ENCODE assay signal across 1 cellular context in the genomic region with DNA sequence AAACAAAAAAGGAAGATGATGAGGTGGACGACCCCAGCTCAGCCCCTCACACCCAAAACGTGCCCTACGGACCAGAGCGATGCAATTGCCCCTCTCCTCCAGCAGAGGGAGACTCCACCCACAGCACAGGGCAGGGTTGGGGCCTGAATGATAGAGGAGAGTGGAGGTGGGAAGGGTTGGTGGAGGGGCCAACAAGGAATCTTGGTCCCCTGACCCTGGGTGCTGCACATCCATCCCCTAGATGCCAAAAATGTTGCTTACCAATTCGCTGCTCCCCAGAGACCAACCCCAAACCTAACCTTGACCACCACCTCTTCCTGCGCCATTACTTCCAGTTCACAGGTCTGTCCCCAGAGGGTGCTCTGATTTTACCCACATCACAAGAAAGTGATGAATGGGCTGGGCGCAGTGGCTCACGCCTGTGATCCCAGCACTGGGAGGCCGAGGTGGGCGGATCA.
A peak's percentile ranks its signal among the peaks of the same experiment; 100 is the strongest.
TF ChIP-seq lines count a peak whose summit lies in the region.

No MANE protein-coding gene starts in this region.

TF ChIP-seq in K562, 482 proteins besides CTCF, POLR2A, EP300 and RAD21 (continues in another document):
- TF ChIP-seq TFAM (CRISPR knock-in tag; conservative IDR thresholded peaks at IDR 0.05) (no peak), FOXM1 (IDR thresholded peaks at IDR 0.05; ENCODE audit: low read depth) (no peak), FOXM1 (CRISPR knock-in tag; IDR thresholded peaks at IDR 0.05; ENCODE audit: low read depth) (no peak), RBM14 (IDR thresholded peaks at IDR 0.05; ENCODE audit: borderline replicate concordance, insufficient read depth, low read depth, low read length) (no peak), CREM (IDR thresholded peaks at IDR 0.05; ENCODE audit: low read depth) (0 out of 2 replicates have a peak, but pooled peaks have one; percentile 2), PHF21A (IDR thresholded peaks at IDR 0.05; ENCODE audit: borderline replicate concordance, low read depth) (no peak), STAG1 (CRISPR knock-in tag; IDR thresholded peaks at IDR 0.05; ENCODE audit: borderline replicate concordance) (peak; percentile 50; the same call in 1 of the 2 replicates), ZNF12 (CRISPR knock-in tag; IDR thresholded peaks at IDR 0.05) (no peak), ZNF79 (CRISPR knock-in tag; IDR thresholded peaks at IDR 0.05; ENCODE audit: low read depth) (no peak), ZNF41 (CRISPR knock-in tag; conservative IDR thresholded peaks at IDR 0.05) (no peak), BHLHE40 (IDR thresholded peaks at IDR 0.05; ENCODE audit: low read length) (peak; percentile 17; the same call in 1 of the 2 replicates), SPI1 (IDR thresholded peaks at IDR 0.05; ENCODE audit: borderline replicate concordance, low read depth, low read length) (no peak), SMARCE1 (IDR thresholded peaks at IDR 0.05) (no peak), U2AF2 (optimal IDR thresholded peaks at IDR 0.05; ENCODE audit: low read depth, low read length) (no peak), HDAC3 (IDR thresholded peaks at IDR 0.05; ENCODE audit: borderline replicate concordance, partially characterized antibody) (no peak), CC2D1A (IDR thresholded peaks at IDR 0.05) (0 out of 2 replicates have a peak, but pooled peaks have one; percentile 65), KLF16 (IDR thresholded peaks at IDR 0.05) (peak; percentile 49; the same call in 1 of the 2 replicates), HOXB6 (CRISPR knock-in tag; IDR thresholded peaks at IDR 0.05; ENCODE audit: borderline replicate concordance) (no peak), ZNF77 (CRISPR knock-in tag; IDR thresholded peaks at IDR 0.05) (no peak), YY1 (IDR thresholded peaks at IDR 0.05; ENCODE audit: borderline replicate concordance in 1 of 3, control insufficient read depth in 1 of 3, extremely low read depth in 1 of 3, insufficient read depth in 3 of 3, insufficient read length in 1 of 3, insufficient replicate concordance in 2 of 3, low read depth in 1 of 3, low read length in 2 of 3) (peak in 1 of 3 experiments; percentile 60), PHB2 (IDR thresholded peaks at IDR 0.05; ENCODE audit: low read depth) (no peak), ARID2 (IDR thresholded peaks at IDR 0.05) (no peak), RB1 (IDR thresholded peaks at IDR 0.05; ENCODE audit: low read depth) (0 out of 2 replicates have a peak, but pooled peaks have one; percentile 20), NR3C1 (CRISPR knock-in tag; IDR thresholded peaks at IDR 0.05) (no peak), ZKSCAN3 (CRISPR knock-in tag; IDR thresholded peaks at IDR 0.05) (no peak), SMC3 (conservative IDR thresholded peaks at IDR 0.05; ENCODE audit: insufficient read depth, low read depth, low read length) (peak; percentile 50; the same call in 1 of the 2 replicates), MAZ (CRISPR knock-in tag; conservative IDR thresholded peaks at IDR 0.05 in 1 of 2, IDR thresholded peaks at IDR 0.05 in 1 of 2) (peak in 1 of 2 experiments; percentile 43; a peak in 1 of 4 replicates)
- TF ChIP-seq, protein P1, sequence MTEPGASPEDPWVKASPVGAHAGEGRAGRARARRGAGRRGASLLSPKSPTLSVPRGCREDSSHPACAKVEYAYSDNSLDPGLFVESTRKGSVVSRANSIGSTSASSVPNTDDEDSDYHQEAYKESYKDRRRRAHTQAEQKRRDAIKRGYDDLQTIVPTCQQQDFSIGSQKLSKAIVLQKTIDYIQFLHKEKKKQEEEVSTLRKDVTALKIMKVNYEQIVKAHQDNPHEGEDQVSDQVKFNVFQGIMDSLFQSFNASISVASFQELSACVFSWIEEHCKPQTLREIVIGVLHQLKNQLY (CRISPR knock-in tag; conservative IDR thresholded peaks at IDR 0.05): no peak
- TF ChIP-seq, protein P2, sequence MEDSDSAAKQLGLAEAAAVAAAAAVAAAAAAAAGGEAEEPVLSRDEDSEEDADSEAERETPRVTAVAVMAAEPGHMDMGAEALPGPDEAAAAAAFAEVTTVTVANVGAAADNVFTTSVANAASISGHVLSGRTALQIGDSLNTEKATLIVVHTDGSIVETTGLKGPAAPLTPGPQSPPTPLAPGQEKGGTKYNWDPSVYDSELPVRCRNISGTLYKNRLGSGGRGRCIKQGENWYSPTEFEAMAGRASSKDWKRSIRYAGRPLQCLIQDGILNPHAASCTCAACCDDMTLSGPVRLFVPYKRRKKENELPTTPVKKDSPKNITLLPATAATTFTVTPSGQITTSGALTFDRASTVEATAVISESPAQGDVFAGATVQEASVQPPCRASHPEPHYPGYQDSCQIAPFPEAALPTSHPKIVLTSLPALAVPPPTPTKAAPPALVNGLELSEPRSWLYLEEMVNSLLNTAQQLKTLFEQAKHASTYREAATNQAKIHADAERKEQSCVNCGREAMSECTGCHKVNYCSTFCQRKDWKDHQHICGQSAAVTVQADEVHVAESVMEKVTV (CRISPR knock-in tag; IDR thresholded peaks at IDR 0.05): peak; percentile 62
- TF ChIP-seq, protein P3, sequence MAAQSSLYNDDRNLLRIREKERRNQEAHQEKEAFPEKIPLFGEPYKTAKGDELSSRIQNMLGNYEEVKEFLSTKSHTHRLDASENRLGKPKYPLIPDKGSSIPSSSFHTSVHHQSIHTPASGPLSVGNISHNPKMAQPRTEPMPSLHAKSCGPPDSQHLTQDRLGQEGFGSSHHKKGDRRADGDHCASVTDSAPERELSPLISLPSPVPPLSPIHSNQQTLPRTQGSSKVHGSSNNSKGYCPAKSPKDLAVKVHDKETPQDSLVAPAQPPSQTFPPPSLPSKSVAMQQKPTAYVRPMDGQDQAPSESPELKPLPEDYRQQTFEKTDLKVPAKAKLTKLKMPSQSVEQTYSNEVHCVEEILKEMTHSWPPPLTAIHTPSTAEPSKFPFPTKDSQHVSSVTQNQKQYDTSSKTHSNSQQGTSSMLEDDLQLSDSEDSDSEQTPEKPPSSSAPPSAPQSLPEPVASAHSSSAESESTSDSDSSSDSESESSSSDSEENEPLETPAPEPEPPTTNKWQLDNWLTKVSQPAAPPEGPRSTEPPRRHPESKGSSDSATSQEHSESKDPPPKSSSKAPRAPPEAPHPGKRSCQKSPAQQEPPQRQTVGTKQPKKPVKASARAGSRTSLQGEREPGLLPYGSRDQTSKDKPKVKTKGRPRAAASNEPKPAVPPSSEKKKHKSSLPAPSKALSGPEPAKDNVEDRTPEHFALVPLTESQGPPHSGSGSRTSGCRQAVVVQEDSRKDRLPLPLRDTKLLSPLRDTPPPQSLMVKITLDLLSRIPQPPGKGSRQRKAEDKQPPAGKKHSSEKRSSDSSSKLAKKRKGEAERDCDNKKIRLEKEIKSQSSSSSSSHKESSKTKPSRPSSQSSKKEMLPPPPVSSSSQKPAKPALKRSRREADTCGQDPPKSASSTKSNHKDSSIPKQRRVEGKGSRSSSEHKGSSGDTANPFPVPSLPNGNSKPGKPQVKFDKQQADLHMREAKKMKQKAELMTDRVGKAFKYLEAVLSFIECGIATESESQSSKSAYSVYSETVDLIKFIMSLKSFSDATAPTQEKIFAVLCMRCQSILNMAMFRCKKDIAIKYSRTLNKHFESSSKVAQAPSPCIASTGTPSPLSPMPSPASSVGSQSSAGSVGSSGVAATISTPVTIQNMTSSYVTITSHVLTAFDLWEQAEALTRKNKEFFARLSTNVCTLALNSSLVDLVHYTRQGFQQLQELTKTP (IDR thresholded peaks at IDR 0.05; ENCODE audit: low read depth in 1 of 2, partially characterized antibody in 2 of 2): no peak
- TF ChIP-seq, protein P4, sequence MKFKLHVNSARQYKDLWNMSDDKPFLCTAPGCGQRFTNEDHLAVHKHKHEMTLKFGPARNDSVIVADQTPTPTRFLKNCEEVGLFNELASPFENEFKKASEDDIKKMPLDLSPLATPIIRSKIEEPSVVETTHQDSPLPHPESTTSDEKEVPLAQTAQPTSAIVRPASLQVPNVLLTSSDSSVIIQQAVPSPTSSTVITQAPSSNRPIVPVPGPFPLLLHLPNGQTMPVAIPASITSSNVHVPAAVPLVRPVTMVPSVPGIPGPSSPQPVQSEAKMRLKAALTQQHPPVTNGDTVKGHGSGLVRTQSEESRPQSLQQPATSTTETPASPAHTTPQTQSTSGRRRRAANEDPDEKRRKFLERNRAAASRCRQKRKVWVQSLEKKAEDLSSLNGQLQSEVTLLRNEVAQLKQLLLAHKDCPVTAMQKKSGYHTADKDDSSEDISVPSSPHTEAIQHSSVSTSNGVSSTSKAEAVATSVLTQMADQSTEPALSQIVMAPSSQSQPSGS (CRISPR knock-in tag; IDR thresholded peaks at IDR 0.05): no peak
- TF ChIP-seq, protein P5, sequence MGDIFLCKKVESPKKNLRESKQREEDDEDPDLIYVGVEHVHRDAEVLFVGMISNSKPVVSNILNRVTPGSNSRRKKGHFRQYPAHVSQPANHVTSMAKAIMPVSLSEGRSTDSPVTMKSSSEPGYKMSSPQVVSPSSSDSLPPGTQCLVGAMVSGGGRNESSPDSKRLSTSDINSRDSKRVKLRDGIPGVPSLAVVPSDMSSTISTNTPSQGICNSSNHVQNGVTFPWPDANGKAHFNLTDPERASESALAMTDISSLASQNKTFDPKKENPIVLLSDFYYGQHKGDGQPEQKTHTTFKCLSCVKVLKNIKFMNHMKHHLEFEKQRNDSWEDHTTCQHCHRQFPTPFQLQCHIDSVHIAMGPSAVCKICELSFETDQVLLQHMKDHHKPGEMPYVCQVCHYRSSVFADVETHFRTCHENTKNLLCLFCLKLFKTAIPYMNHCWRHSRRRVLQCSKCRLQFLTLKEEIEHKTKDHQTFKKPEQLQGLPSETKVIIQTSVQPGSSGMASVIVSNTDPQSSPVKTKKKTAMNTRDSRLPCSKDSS (IDR thresholded peaks at IDR 0.05; ENCODE audit: low read depth, partially characterized antibody): no peak
- TF ChIP-seq, protein P6, sequence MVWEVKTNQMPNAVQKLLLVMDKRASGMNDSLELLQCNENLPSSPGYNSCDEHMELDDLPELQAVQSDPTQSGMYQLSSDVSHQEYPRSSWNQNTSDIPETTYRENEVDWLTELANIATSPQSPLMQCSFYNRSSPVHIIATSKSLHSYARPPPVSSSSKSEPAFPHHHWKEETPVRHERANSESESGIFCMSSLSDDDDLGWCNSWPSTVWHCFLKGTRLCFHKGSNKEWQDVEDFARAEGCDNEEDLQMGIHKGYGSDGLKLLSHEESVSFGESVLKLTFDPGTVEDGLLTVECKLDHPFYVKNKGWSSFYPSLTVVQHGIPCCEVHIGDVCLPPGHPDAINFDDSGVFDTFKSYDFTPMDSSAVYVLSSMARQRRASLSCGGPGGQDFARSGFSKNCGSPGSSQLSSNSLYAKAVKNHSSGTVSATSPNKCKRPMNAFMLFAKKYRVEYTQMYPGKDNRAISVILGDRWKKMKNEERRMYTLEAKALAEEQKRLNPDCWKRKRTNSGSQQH (CRISPR knock-in tag; IDR thresholded peaks at IDR 0.05): peak; percentile 13; the same call in 1 of the 2 replicates
- TF ChIP-seq, protein P7, sequence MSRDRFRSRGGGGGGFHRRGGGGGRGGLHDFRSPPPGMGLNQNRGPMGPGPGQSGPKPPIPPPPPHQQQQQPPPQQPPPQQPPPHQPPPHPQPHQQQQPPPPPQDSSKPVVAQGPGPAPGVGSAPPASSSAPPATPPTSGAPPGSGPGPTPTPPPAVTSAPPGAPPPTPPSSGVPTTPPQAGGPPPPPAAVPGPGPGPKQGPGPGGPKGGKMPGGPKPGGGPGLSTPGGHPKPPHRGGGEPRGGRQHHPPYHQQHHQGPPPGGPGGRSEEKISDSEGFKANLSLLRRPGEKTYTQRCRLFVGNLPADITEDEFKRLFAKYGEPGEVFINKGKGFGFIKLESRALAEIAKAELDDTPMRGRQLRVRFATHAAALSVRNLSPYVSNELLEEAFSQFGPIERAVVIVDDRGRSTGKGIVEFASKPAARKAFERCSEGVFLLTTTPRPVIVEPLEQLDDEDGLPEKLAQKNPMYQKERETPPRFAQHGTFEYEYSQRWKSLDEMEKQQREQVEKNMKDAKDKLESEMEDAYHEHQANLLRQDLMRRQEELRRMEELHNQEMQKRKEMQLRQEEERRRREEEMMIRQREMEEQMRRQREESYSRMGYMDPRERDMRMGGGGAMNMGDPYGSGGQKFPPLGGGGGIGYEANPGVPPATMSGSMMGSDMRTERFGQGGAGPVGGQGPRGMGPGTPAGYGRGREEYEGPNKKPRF (IDR thresholded peaks at IDR 0.05; ENCODE audit: low read depth, low read length): no peak
- TF ChIP-seq, protein P8, sequence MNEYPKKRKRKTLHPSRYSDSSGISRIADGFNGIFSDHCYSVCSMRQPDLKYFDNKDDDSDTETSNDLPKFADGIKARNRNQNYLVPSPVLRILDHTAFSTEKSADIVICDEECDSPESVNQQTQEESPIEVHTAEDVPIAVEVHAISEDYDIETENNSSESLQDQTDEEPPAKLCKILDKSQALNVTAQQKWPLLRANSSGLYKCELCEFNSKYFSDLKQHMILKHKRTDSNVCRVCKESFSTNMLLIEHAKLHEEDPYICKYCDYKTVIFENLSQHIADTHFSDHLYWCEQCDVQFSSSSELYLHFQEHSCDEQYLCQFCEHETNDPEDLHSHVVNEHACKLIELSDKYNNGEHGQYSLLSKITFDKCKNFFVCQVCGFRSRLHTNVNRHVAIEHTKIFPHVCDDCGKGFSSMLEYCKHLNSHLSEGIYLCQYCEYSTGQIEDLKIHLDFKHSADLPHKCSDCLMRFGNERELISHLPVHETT (CRISPR knock-in tag; conservative IDR thresholded peaks at IDR 0.05 in 1 of 2, IDR thresholded peaks at IDR 0.05 in 1 of 2): no peak
- TF ChIP-seq, protein P9, sequence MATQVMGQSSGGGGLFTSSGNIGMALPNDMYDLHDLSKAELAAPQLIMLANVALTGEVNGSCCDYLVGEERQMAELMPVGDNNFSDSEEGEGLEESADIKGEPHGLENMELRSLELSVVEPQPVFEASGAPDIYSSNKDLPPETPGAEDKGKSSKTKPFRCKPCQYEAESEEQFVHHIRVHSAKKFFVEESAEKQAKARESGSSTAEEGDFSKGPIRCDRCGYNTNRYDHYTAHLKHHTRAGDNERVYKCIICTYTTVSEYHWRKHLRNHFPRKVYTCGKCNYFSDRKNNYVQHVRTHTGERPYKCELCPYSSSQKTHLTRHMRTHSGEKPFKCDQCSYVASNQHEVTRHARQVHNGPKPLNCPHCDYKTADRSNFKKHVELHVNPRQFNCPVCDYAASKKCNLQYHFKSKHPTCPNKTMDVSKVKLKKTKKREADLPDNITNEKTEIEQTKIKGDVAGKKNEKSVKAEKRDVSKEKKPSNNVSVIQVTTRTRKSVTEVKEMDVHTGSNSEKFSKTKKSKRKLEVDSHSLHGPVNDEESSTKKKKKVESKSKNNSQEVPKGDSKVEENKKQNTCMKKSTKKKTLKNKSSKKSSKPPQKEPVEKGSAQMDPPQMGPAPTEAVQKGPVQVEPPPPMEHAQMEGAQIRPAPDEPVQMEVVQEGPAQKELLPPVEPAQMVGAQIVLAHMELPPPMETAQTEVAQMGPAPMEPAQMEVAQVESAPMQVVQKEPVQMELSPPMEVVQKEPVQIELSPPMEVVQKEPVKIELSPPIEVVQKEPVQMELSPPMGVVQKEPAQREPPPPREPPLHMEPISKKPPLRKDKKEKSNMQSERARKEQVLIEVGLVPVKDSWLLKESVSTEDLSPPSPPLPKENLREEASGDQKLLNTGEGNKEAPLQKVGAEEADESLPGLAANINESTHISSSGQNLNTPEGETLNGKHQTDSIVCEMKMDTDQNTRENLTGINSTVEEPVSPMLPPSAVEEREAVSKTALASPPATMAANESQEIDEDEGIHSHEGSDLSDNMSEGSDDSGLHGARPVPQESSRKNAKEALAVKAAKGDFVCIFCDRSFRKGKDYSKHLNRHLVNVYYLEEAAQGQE (CRISPR knock-in tag; IDR thresholded peaks at IDR 0.05; ENCODE audit: low read depth): no peak
- TF ChIP-seq, protein P10, sequence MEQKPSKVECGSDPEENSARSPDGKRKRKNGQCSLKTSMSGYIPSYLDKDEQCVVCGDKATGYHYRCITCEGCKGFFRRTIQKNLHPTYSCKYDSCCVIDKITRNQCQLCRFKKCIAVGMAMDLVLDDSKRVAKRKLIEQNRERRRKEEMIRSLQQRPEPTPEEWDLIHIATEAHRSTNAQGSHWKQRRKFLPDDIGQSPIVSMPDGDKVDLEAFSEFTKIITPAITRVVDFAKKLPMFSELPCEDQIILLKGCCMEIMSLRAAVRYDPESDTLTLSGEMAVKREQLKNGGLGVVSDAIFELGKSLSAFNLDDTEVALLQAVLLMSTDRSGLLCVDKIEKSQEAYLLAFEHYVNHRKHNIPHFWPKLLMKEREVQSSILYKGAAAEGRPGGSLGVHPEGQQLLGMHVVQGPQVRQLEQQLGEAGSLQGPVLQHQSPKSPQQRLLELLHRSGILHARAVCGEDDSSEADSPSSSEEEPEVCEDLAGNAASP (IDR thresholded peaks at IDR 0.05): no peak
